Comparison of ENCODE assay signal across 13 cellular contexts in the genomic region with DNA sequence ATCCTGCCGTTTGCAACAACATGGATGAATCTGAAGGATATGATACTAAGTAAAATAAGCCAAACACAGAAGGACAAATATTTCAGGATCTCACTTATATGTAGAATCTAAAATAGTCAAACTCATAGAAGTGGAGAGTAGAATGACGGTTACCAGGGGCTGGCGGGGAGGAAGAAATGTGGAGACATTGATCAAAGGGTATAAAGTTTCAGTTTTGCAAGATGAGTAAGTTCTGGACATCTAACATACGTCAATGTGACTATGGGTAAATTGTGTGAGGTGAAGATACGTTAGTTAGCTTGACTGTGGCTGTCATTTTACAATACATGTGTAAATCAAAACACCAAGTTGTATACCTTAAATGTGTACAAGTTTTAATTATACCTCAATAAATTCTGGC.
DNase-seq lines count a peak whose midpoint lies in the region; ATAC-seq and TF ChIP-seq lines count a peak whose summit lies in the region.
"Had no signal": no experiment of that assay in that cellular context is flagged by ENCODE, and none has a peak within 500 bp of the region (broad histone marks: within the 10 kb centered on the region; RNA-seq: fewer than 3 reads in every experiment).

No MANE protein-coding gene starts in this region.

- H3K36me3 Mint-ChIP-seq in natural killer cell treated with Interleukin-12 subunit alpha and Interleukin-12 subunit beta and Interleukin-15 and Interleukin-18, amount 100 ng/mL, for 72 hours: peaks cover 25% of the 10 kb centered on the region
- H3K36me3 Mint-ChIP-seq in natural killer cell: no peaks in the 10 kb centered on the region
- H3K36me3 Mint-ChIP-seq in activated T-helper 17 cell treated with anti-CD3 and anti-CD28 coated beads, Interleukin-2, amount 50 U/mL, for 72 hours (ENCODE audit: low read depth): no peaks in the 10 kb centered on the region

- no peaks in the 10 kb centered on the region for H3K27me3 Mint-ChIP-seq in natural killer cell treated with Interleukin-12 subunit alpha and Interleukin-12 subunit beta and Interleukin-15 and Interleukin-18, amount 100 ng/mL, for 72 hours
- H3K27me3 Mint-ChIP-seq in natural killer cell (ENCODE audit: low read depth in 2 of 2): peaks cover 0 to 6% of the 10 kb centered on the region in 2 donors
- peaks cover 8% of the 10 kb centered on the region for H3K27me3 Mint-ChIP-seq in activated T-helper 17 cell treated with anti-CD3 and anti-CD28 coated beads, Interleukin-2, amount 50 U/mL, for 72 hours

- peak overlapping the region; percentile 73 for H3K4me3 Mint-ChIP-seq in natural killer cell treated with Interleukin-12 subunit alpha and Interleukin-12 subunit beta and Interleukin-15 and Interleukin-18, amount 100 ng/mL, for 72 hours
- H3K4me3 Mint-ChIP-seq in natural killer cell: no peak overlapping the region
- H3K4me3 Mint-ChIP-seq in activated T-helper 17 cell treated with anti-CD3 and anti-CD28 coated beads, Interleukin-2, amount 50 U/mL, for 72 hours: peak overlapping the region; percentile 60

- peak; percentile 36 to 83 for ATAC-seq in natural killer cell treated with Interleukin-12 subunit alpha and Interleukin-12 subunit beta and Interleukin-15 and Interleukin-18, amount 100 ng/mL, for 72 hours
- ATAC-seq in natural killer cell: no peak
- ATAC-seq in activated T-helper 17 cell treated with anti-CD3 and anti-CD28 coated beads, Interleukin-2, amount 50 U/mL, for 72 hours (replicated peaks): peak; percentile 87
- ATAC-seq in stimulated activated naive CD8-positive, alpha-beta T cell treated with anti-CD3 and anti-CD28 coated beads, Interleukin-15, Interleukin-2, amounts not matched to agents 100 U/mL and 50 U/mL, for 24 hours: peak; percentile 65
- no peak for ATAC-seq in GM18907 (IDR thresholded peaks at IDR 0.05; ENCODE audit: unreplicated experiment)

- H3K27ac Mint-ChIP-seq in natural killer cell treated with Interleukin-12 subunit alpha and Interleukin-12 subunit beta and Interleukin-15 and Interleukin-18, amount 100 ng/mL, for 72 hours: peak overlapping the region; percentile 76 to 89
- no peak overlapping the region for H3K27ac Mint-ChIP-seq in natural killer cell
- H3K27ac Mint-ChIP-seq in activated T-helper 17 cell treated with anti-CD3 and anti-CD28 coated beads, Interleukin-2, amount 50 U/mL, for 72 hours: peak overlapping the region; percentile 95

- no peak for TF ChIP-seq CTCF in natural killer cell (IDR thresholded peaks at IDR 0.05)
- no peak for TF ChIP-seq CTCF in GM20000 (IDR thresholded peaks at IDR 0.05; ENCODE audit: extremely low read depth, missing control alignments)
- TF ChIP-seq CTCF in GM10266 (IDR thresholded peaks at IDR 0.05; ENCODE audit: control insufficient read depth, insufficient read depth, low read depth, missing control alignments): no peak

- peaks cover under 1% of the 10 kb centered on the region for H3K9me3 Mint-ChIP-seq in natural killer cell treated with Interleukin-12 subunit alpha and Interleukin-12 subunit beta and Interleukin-15 and Interleukin-18, amount 100 ng/mL, for 72 hours
- peaks cover 0 to under 1% of the 10 kb centered on the region in 2 donors for H3K9me3 Mint-ChIP-seq in natural killer cell
- peaks cover 9% of the 10 kb centered on the region for H3K9me3 Mint-ChIP-seq in activated T-helper 17 cell treated with anti-CD3 and anti-CD28 coated beads, Interleukin-2, amount 50 U/mL, for 72 hours

- DNase-seq in natural killer cell treated with Interleukin-12 subunit alpha and Interleukin-12 subunit beta and Interleukin-15 and Interleukin-18, amount 100 ng/mL, for 72 hours (ENCODE audit: low spot score): no peak
- no peak for DNase-seq in natural killer cell
- peak; percentile 17 for DNase-seq in GM20000 (ENCODE audit: low spot score)
- no peak for DNase-seq in stimulated activated naive CD8-positive, alpha-beta T cell treated with anti-CD3 and anti-CD28 coated beads, Interleukin-15, Interleukin-2, amounts not matched to agents 100 U/mL and 50 U/mL, for 24 hours
- no peak for DNase-seq in GM10266 (ENCODE audit: extremely low spot score)
- DNase-seq: lower lobe of right lung, MM.1S, NCI-H1930, NCI-H510A, SJCRH30, T1000 had no signal

- H3K4me1 Mint-ChIP-seq in natural killer cell treated with Interleukin-12 subunit alpha and Interleukin-12 subunit beta and Interleukin-15 and Interleukin-18, amount 100 ng/mL, for 72 hours (ENCODE audit: low read depth in 2 of 2): peaks cover 5 to 35% of the 10 kb centered on the region in 2 donors
- H3K4me1 Mint-ChIP-seq in natural killer cell: peaks cover 0 to 2% of the 10 kb centered on the region in 2 donors
- H3K4me1 Mint-ChIP-seq in activated T-helper 17 cell treated with anti-CD3 and anti-CD28 coated beads, Interleukin-2, amount 50 U/mL, for 72 hours: peaks cover 13% of the 10 kb centered on the region

- intact Hi-C loops in natural killer cell (cut with micrococcal nuclease): no loop called here

Comparison
In these comparisons a context has a peak if more than half of its experiments do, and no peak if none do; other contexts are left out.
1. ATAC-seq: peak in natural killer cell treated with Interleukin-12 subunit alpha and Interleukin-12 subunit beta and Interleukin-15 and Interleukin-18, amount 100 ng/mL, for 72 hours (2 of 2), activated T-helper 17 cell treated with anti-CD3 and anti-CD28 coated beads, Interleukin-2, amount 50 U/mL, for 72 hours (single experiment) and stimulated activated naive CD8-positive, alpha-beta T cell treated with anti-CD3 and anti-CD28 coated beads, Interleukin-15, Interleukin-2, amounts not matched to agents 100 U/mL and 50 U/mL, for 24 hours (single experiment); none in natural killer cell (0 of 3) and GM18907 (single experiment).
2. H3K27ac Mint-ChIP-seq: peak in natural killer cell treated with Interleukin-12 subunit alpha and Interleukin-12 subunit beta and Interleukin-15 and Interleukin-18, amount 100 ng/mL, for 72 hours (2 of 2) and activated T-helper 17 cell treated with anti-CD3 and anti-CD28 coated beads, Interleukin-2, amount 50 U/mL, for 72 hours (single experiment); none in natural killer cell (0 of 2).